Comparison of ENCODE assay signal across 27 cellular contexts in the genomic region with DNA sequence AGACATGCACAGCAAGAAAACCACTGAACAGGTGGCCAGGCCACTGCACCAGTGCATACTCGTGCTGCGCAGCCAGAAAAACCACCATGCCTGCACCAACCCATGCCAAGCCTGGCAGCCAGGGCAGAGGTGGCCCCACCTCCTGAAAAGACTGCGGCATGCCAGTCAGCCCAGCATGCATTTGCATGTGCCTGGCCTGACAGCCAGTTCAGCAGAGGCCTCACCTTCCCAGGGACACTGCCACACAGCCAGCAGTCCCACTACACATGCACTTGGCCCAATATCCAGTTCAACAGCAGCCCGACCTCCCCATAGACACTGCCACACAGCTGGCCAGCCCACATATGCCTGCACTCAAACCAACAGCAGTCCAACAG.
"Had no signal": no experiment of that assay in that cellular context is flagged by ENCODE, and none has a peak within 500 bp of the region (broad histone marks: within the 10 kb centered on the region; RNA-seq: fewer than 3 reads in every experiment).

No MANE protein-coding gene starts in this region.

- H3K4me3 ChIP-seq: cardiac muscle cell, SJCRH30 had no signal

- H3K4me3 Mint-ChIP-seq: activated CD4-positive, alpha-beta memory T cell treated with anti-CD3 and anti-CD28 coated beads, Interleukin-2, amount 10 ng/mL, durations not matched to agents 7 days and 5 days; activated CD4-positive, alpha-beta T cell treated with anti-CD3 and anti-CD28 coated beads, Interleukin-2, amount 10 ng/mL, durations not matched to agents 7 days and 5 days; activated naive CD4-positive, alpha-beta T cell treated with anti-CD3 and anti-CD28 coated beads for 36 hours; activated naive CD8-positive, alpha-beta T cell; activated T-helper 17 cell treated with anti-CD3 and anti-CD28 coated beads, Interleukin-2, amount 50 U/mL, for 72 hours had no signal

- H3K9me3 ChIP-seq: SJCRH30 had no signal

- H3K27ac ChIP-seq: brain microvascular endothelial cell, cardiac muscle cell, SJCRH30, VCaP had no signal

- DNase-seq: activated CD4-positive, alpha-beta memory T cell treated with anti-CD3 and anti-CD28 coated beads, Interleukin-2, amount 10 ng/mL, durations not matched to agents 7 days and 5 days; activated CD4-positive, alpha-beta T cell treated with anti-CD3 and anti-CD28 coated beads, Interleukin-2, amount 10 ng/mL, durations not matched to agents 7 days and 5 days; activated CD4-positive, CD25-positive, alpha-beta regulatory T cell; activated gamma-delta T cell; activated naive CD4-positive, alpha-beta T cell treated with anti-CD3 and anti-CD28 coated beads for 36 hours; activated T-cell treated with anti-CD3 and anti-CD28 coated beads for 4 hours; activated T-cell treated with anti-CD3 and anti-CD28 coated beads, Interleukin-2, amount 50 U/mL, for 48 hours; amygdala; brain microvascular endothelial cell; cerebellar nuclear complex; Karpas-422; MM.1S; NCI-H1105; NCI-H1436; NCI-H1694 treated with DMSO at 0.1 percent for 48 hours; NCI-H2029 treated with DMSO at 0.1 percent for 48 hours; NCI-H510A treated with DMSO at 0.1 percent for 48 hours; NCI-H69; PC-3; SK-N-SH; T-helper 1 cell had no signal

- H3K4me1 ChIP-seq: SJCRH30 had no signal

- H3K36me3 ChIP-seq: cardiac muscle cell, SJCRH30 had no signal

- H3K9me3 Mint-ChIP-seq: activated T-helper 17 cell treated with anti-CD3 and anti-CD28 coated beads, Interleukin-2, amount 50 U/mL, for 72 hours had no signal

- H3K27me3 Mint-ChIP-seq: activated CD4-positive, alpha-beta memory T cell treated with anti-CD3 and anti-CD28 coated beads, Interleukin-2, amount 10 ng/mL, durations not matched to agents 7 days and 5 days; activated CD4-positive, alpha-beta T cell treated with anti-CD3 and anti-CD28 coated beads, Interleukin-2, amount 10 ng/mL, durations not matched to agents 7 days and 5 days; activated naive CD8-positive, alpha-beta T cell; activated T-helper 17 cell treated with anti-CD3 and anti-CD28 coated beads, Interleukin-2, amount 50 U/mL, for 72 hours had no signal

- H3K27me3 ChIP-seq: brain microvascular endothelial cell, cardiac muscle cell, SJCRH30 had no signal

- H3K27ac Mint-ChIP-seq: activated CD4-positive, alpha-beta memory T cell treated with anti-CD3 and anti-CD28 coated beads, Interleukin-2, amount 10 ng/mL, durations not matched to agents 7 days and 5 days; activated CD4-positive, alpha-beta T cell treated with anti-CD3 and anti-CD28 coated beads, Interleukin-2, amount 10 ng/mL, durations not matched to agents 7 days and 5 days; activated naive CD4-positive, alpha-beta T cell treated with anti-CD3 and anti-CD28 coated beads for 36 hours; activated naive CD8-positive, alpha-beta T cell; activated T-helper 17 cell treated with anti-CD3 and anti-CD28 coated beads, Interleukin-2, amount 50 U/mL, for 72 hours had no signal

- ATAC-seq: activated T-helper 17 cell treated with anti-CD3 and anti-CD28 coated beads, Interleukin-2, amount 50 U/mL, for 72 hours; PC-3 had no signal

- H3K9ac ChIP-seq: SK-N-SH had no signal

- FAIRE-seq: RCC 7860 had no signal
